ENCODE assay signal across 8 cellular contexts in the genomic region with DNA sequence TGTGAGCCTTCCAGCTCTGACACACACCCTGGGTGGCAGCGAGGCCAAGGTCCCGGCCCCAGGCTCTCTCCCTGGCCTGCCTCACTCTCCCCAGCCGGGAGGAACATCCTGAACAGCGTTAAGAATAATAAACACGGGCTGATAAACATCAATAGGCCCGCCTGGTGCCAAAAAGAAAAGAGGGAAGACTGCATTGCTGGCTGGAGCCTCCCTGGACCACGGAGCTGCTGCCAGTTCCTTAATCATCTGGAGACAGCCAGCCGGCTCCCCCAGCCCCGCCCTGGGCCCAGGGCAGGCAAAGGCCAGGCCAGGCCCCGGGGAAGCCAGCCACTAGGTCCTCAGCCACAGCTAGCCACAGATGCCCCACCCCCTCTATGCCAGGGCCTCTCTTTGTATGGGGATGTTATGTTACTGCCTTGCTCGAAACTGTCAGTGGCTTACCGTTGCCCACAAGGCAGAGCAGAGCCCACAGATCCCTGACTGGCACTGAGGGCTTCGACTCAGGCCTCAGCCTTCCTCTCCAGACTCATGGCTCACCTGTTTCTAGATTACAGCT.
A peak's percentile ranks its signal among the peaks of the same experiment; 100 is the strongest.
DNase-seq lines count a peak whose midpoint lies in the region; ATAC-seq and TF ChIP-seq lines count a peak whose summit lies in the region.

No MANE protein-coding gene starts in this region.

- CTCF ChIA-PET in PC-9 (lab: Charles Lee): interaction anchor here (0.6 to 0.8 kb wide), 3 partner anchors 10 to 218 kb away, joined by 4 to 7 read pairs (median 4); no protein-coding TSS in a partner anchor

- peak overlapping the region; percentile 79 for H3K4me2 ChIP-seq in PC-9

- H2AFZ ChIP-seq in PC-9: no peak overlapping the region

- TSS peak; percentile 11 for BruUV-seq in PC-9 (replicated peaks; lab: Mats Ljungman, UMichigan)

- H3K36me3 ChIP-seq in PC-9 (ENCODE audit: low read depth): no peaks in the 10 kb centered on the region

- H3K27ac ChIP-seq in PC-9: peak overlapping the region; percentile 93

- peaks cover 3% of the 10 kb centered on the region; the same call in 1 of the 2 replicates for H3K9me3 ChIP-seq in PC-9 (ENCODE audit: insufficient read depth, low read depth)

- H3K79me2 ChIP-seq in PC-9 (ENCODE audit: low read depth): no peaks in the 10 kb centered on the region

- POLR2A ChIA-PET in PC-9 (lab: Charles Lee; ENCODE audit: unreplicated experiment): interaction anchor here (0.6 to 0.7 kb wide), 4 partner anchors 49 to 207 kb away, joined by 4 to 8 read pairs (median 4); no protein-coding TSS in a partner anchor

- H3K9me2 ChIP-seq in PC-9 (ENCODE audit: insufficient read depth): no peaks in the 10 kb centered on the region

- DNase-seq in AG20443 (ENCODE audit: low spot score): peak; percentile 83
- peak; percentile 74 to 78 for DNase-seq in PC-9
- no peak for DNase-seq in omental fat pad (ENCODE audit: low spot score)
- no peak for DNase-seq in GM20000 (ENCODE audit: low spot score)
- no peak for DNase-seq in activated CD4-positive, alpha-beta T cell treated with anti-CD3 and anti-CD28 coated beads, Interleukin-2, amount 50 U/mL, for 4 hours

- TF ChIP-seq CTCF in PC-9 (conservative IDR thresholded peaks at IDR 0.05) (no peak; the same call in 1 of the 2 replicates), omental fat pad (IDR thresholded peaks at IDR 0.05) (no peak), GM20000 (IDR thresholded peaks at IDR 0.05; ENCODE audit: extremely low read depth, missing control alignments) (no peak)

- H3K4me1 ChIP-seq in PC-9 (replicated peaks; ENCODE audit: insufficient read depth): peaks cover 96% of the 10 kb centered on the region

- ATAC-seq in esophagus mucosa (peak; percentile 61), omental fat pad (ENCODE audit: low FRiP score) (peak; percentile 19), HG03280 (IDR thresholded peaks at IDR 0.05; ENCODE audit: unreplicated experiment) (no peak), HG02981 (IDR thresholded peaks at IDR 0.05; ENCODE audit: unreplicated experiment) (no peak)

- intact Hi-C loops in PC-9 (cut with micrococcal nuclease; ENCODE audit: unreplicated experiment): loop anchor here (2.0 to 10.0 kb wide), 5 partner anchors 38 to 400 kb away; a partner anchor contains a TSS

- H3F3A ChIP-seq in PC-9 (ENCODE audit: insufficient read depth, low read depth): peaks cover 58% of the 10 kb centered on the region

- peak overlapping the region; percentile 31; the same call in 1 of the 2 replicates for H3K4me3 ChIP-seq in PC-9

- no peaks in the 10 kb centered on the region for H3K27me3 ChIP-seq in PC-9 (ENCODE audit: insufficient read depth, low read depth)

- H4K20me1 ChIP-seq in PC-9 (ENCODE audit: insufficient read depth): no peaks in the 10 kb centered on the region

Comparison
In these comparisons a context has a peak if more than half of its experiments do, and no peak if none do; other contexts are left out.
1. DNase-seq: peak in AG20443 (single experiment) and PC-9 (2 of 2); none in omental fat pad (single experiment), GM20000 (single experiment) and activated CD4-positive, alpha-beta T cell treated with anti-CD3 and anti-CD28 coated beads, Interleukin-2, amount 50 U/mL, for 4 hours (0 of 2).
2. ATAC-seq: peak in esophagus mucosa (single experiment) and omental fat pad (single experiment); none in HG03280 (single experiment) and HG02981 (single experiment).